Comparison of ENCODE assay signal across 7 cellular contexts in genomic region chrX:38048886-38049285, GRCh38. TPM values are rescaled to one million over a fixed set of nuclear protein-coding genes. Genes with fewer than 3 reads are reported as not detected.
"Had no signal": no experiment of that assay in that cellular context is flagged by ENCODE, and none has a peak within 500 bp of the region (broad histone marks: within the 10 kb centered on the region; RNA-seq: fewer than 3 reads in every experiment).

No MANE protein-coding gene starts in this region.

- H3K4me3 ChIP-seq: K562 had no signal

- H3K4me1 Mint-ChIP-seq: IgD-negative memory B cell had no signal

- H3K36me3 Mint-ChIP-seq: IgD-negative memory B cell had no signal

- ATAC-seq: HepG2, K562 had no signal

- H3K27ac Mint-ChIP-seq: IgD-negative memory B cell had no signal

- H3K27ac ChIP-seq: HL-60 had no signal

- DNase-seq: IMR-90, KBM-7 had no signal

- FAIRE-seq: HepG2, HTR-8/SVneo, K562 had no signal

- H3K4me3 Mint-ChIP-seq: IgD-negative memory B cell had no signal

RNA-seq across cellular contexts. Expression of gene SYTL5, which starts 42.5 kb away (rescaled TPM):
- total RNA-seq: HepG2 had no signal
- polyA plus RNA-seq: HepG2, IgD-negative memory B cell had no signal
